ENCODE assay signal across 20 cellular contexts in genomic region chr15:98289747-98290146, GRCh38.
"Had no signal": no experiment of that assay in that cellular context is flagged by ENCODE, and none has a peak within 500 bp of the region (broad histone marks: within the 10 kb centered on the region; RNA-seq: fewer than 3 reads in every experiment).

No MANE protein-coding gene starts in this region.

- ATAC-seq: activated CD8-positive, alpha-beta T cell treated with anti-CD3 and anti-CD28 coated beads for 36 hours; activated naive CD8-positive, alpha-beta T cell treated with anti-CD3 and anti-CD28 coated beads, Interleukin-2, amount 50 U/mL, for 24 hours; body of pancreas; natural killer cell treated with Interleukin-12 subunit alpha and Interleukin-12 subunit beta and Interleukin-15 and Interleukin-18, amount 100 ng/mL, for 72 hours; pancreas; psoas muscle; upper lobe of right lung had no signal

- H3K36me3 Mint-ChIP-seq: mesothelial cell of epicardium; natural killer cell treated with Interleukin-12 subunit alpha and Interleukin-12 subunit beta and Interleukin-15 and Interleukin-18, amount 100 ng/mL, for 72 hours had no signal

- H3K4me1 Mint-ChIP-seq: activated naive CD8-positive, alpha-beta T cell treated with anti-CD3 and anti-CD28 coated beads, Interleukin-2, amount 50 U/mL, for 24 hours; mesothelial cell of epicardium had no signal

- H3K36me3 ChIP-seq: cardiac muscle cell, left ventricle myocardium inferior, pancreas, right atrium auricular region, thyroid gland, upper lobe of right lung had no signal

- H3K27me3 ChIP-seq: right atrium auricular region, thyroid gland had no signal

- H3K4me1 ChIP-seq: pancreas, psoas muscle, thyroid gland, upper lobe of right lung had no signal

- H3K4me3 ChIP-seq: body of pancreas, cardiac muscle cell, left ventricle myocardium inferior, pancreas, psoas muscle, right atrium auricular region, thyroid gland, upper lobe of right lung had no signal

- H3K27ac ChIP-seq: body of pancreas, cardiac muscle cell, left ventricle myocardium inferior, pancreas, psoas muscle, right atrium auricular region, thyroid gland, upper lobe of right lung had no signal

- H3K27ac Mint-ChIP-seq: activated CD8-positive, alpha-beta T cell treated with anti-CD3 and anti-CD28 coated beads for 36 hours; activated naive CD8-positive, alpha-beta T cell treated with anti-CD3 and anti-CD28 coated beads, Interleukin-2, amount 50 U/mL, for 24 hours; activated T-helper 1 cell treated with anti-CD3 and anti-CD28 coated beads, Interleukin-12 subunit alpha, Interleukin-12 subunit beta, Interleukin-2, Interleukin-4 antibody, amounts not matched to agents 30 ng/mL and 10 ng/mL and 1 ng/mL, durations not matched to agents 14 hours and 24 hours and 36 hours; mesothelial cell of epicardium; natural killer cell treated with Interleukin-12 subunit alpha and Interleukin-12 subunit beta and Interleukin-15 and Interleukin-18, amount 100 ng/mL, for 72 hours; stimulated activated naive CD8-positive, alpha-beta T cell treated with anti-CD3 and anti-CD28 coated beads, Interleukin-15, Interleukin-2, amounts not matched to agents 100 ng/mL and 50 ng/mL, for 24 hours had no signal

- H3K9me3 ChIP-seq: body of pancreas, left ventricle myocardium inferior, pancreas, psoas muscle, right atrium auricular region, thyroid gland, upper lobe of right lung had no signal

- DNase-seq: activated CD4-positive, alpha-beta T cell treated with anti-CD3 and anti-CD28 coated beads for 48 hours; activated CD8-positive, alpha-beta T cell treated with anti-CD3 and anti-CD28 coated beads for 36 hours; activated gamma-delta T cell; activated naive CD4-positive, alpha-beta T cell treated with anti-CD3 and anti-CD28 coated beads, Interleukin-2, amount 50 U/mL, for 16 hours; activated naive CD8-positive, alpha-beta T cell treated with anti-CD3 and anti-CD28 coated beads, Interleukin-2, amount 50 U/mL, for 24 hours; body of pancreas; cortex of kidney; left ventricle myocardium inferior; pancreas; psoas muscle; stimulated activated CD4-positive, alpha-beta T cell treated with anti-CD3 and anti-CD28 coated beads, Interleukin-12 subunit alpha, Interleukin-12 subunit beta, amount 100 ng/mL, for 4 hours; substantia nigra; thyroid gland; upper lobe of right lung had no signal

- H3K4me3 Mint-ChIP-seq: activated CD8-positive, alpha-beta T cell treated with anti-CD3 and anti-CD28 coated beads for 36 hours; activated naive CD8-positive, alpha-beta T cell treated with anti-CD3 and anti-CD28 coated beads, Interleukin-2, amount 50 U/mL, for 24 hours; activated T-helper 1 cell treated with anti-CD3 and anti-CD28 coated beads, Interleukin-12 subunit alpha, Interleukin-12 subunit beta, Interleukin-2, Interleukin-4 antibody, amounts not matched to agents 30 ng/mL and 10 ng/mL and 1 ng/mL, durations not matched to agents 14 hours and 24 hours and 36 hours; mesothelial cell of epicardium; natural killer cell treated with Interleukin-12 subunit alpha and Interleukin-12 subunit beta and Interleukin-15 and Interleukin-18, amount 100 ng/mL, for 72 hours; stimulated activated naive CD8-positive, alpha-beta T cell treated with anti-CD3 and anti-CD28 coated beads, Interleukin-15, Interleukin-2, amounts not matched to agents 100 ng/mL and 50 ng/mL, for 24 hours had no signal
